8 cellular contexts compared by ENCODE assay signal in the genomic region with DNA sequence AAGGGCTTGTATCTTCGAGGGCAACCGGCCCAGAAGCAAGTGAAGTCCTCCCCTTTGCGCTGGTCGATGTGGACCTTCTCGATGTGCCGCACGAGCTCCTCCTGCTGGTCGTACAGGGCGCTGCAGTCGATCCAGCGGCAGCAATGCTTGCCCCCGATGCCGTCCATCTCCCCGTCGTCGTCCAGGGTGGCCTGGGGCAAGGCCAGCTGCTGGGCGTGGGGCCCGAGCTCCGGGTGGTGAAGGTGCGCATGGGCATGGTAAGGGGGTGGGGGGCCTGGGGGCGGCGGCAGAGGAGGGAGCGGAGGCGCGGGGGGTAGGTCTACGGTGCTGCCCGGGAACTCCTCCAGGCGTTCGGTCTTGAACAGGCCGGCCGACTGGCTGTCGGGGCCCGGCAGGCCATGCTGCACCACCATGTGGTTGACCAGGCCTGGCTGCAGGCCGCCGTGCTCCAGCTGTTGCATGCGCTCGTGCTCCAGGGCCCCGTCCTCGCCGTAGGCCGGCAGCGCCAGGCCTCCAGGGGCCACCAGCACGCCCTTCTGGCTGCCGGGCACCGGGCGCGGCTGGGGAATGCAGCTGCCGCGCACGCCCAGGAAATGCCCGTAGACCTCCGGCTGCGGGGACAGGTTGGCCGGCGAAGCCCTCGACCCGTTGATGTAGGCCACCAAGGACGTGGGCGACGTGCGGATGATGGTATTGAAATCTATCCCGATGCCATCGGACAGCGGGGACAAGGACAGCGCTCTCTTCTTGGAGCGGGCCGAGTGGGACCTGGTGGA.
A peak's percentile ranks its signal among the peaks of the same experiment; 100 is the strongest.
DNase-seq lines count a peak whose midpoint lies in the region; ATAC-seq and TF ChIP-seq lines count a peak whose summit lies in the region.

No MANE protein-coding gene starts in this region.

- H3K4me2 ChIP-seq in DOHH2 (ENCODE audit: low read length) (no peak overlapping the region), KMS-11 (no peak overlapping the region)

- peak; percentile 34 for DNase-seq in activated T-cell treated with anti-CD3 and anti-CD28 coated beads for 24 hours (ENCODE audit: low read depth)
- DNase-seq in right atrium auricular region (ENCODE audit: low spot score) = no peak
- DNase-seq in stimulated activated CD8-positive, alpha-beta memory T cell treated with anti-CD3 and anti-CD28 coated beads, Interleukin-4, amount 100 ng/mL, for 48 hours = peak; percentile 77
- DNase-seq in AG08396 (ENCODE audit: low spot score) = no peak
- DNase-seq in NCI-H2029 (lab: John Stamatoyannopoulos, UW) = no peak

- no peak overlapping the region for H2AFZ ChIP-seq in KMS-11 (ENCODE audit: low read depth)

- no peaks in the 10 kb centered on the region for H4K20me1 ChIP-seq in DOHH2 (ENCODE audit: control insufficient read depth, insufficient read depth, low read depth, low read length)
- no peaks in the 10 kb centered on the region for H4K20me1 ChIP-seq in KMS-11 (ENCODE audit: insufficient read depth)

- H3K4me3 ChIP-seq in DOHH2 (ENCODE audit: low read length) = no peak overlapping the region
- no peak overlapping the region for H3K4me3 ChIP-seq in KMS-11 (IDR thresholded peaks at IDR 0.05; ENCODE audit: insufficient read depth, low read depth, low read length)
- no peak overlapping the region for H3K4me3 ChIP-seq in right atrium auricular region

- H3F3A ChIP-seq in DOHH2 (ENCODE audit: control insufficient read depth, insufficient read depth) = no peaks in the 10 kb centered on the region

- H3K9me2 ChIP-seq in DOHH2 (replicated peaks; ENCODE audit: control insufficient read depth, low read length) = no peaks in the 10 kb centered on the region

- H3K4me1 ChIP-seq in DOHH2 (ENCODE audit: control insufficient read depth, low read length) (no peaks in the 10 kb centered on the region), KMS-11 (ENCODE audit: low read depth, poor library complexity, severe bottlenecking) (no peaks in the 10 kb centered on the region), right atrium auricular region (peaks cover 0 to 24% of the 10 kb centered on the region in 2 donors)

- no peaks in the 10 kb centered on the region for H3K36me3 ChIP-seq in DOHH2 (ENCODE audit: control insufficient read depth, low read length)
- no peaks in the 10 kb centered on the region for H3K36me3 ChIP-seq in KMS-11 (ENCODE audit: insufficient read depth)
- H3K36me3 ChIP-seq in right atrium auricular region = no peaks in the 10 kb centered on the region

- H3K9ac ChIP-seq in KMS-11 = no peak overlapping the region

- ATAC-seq in HG03469 (IDR thresholded peaks at IDR 0.05; ENCODE audit: unreplicated experiment) = no peak

- H3K27ac ChIP-seq in DOHH2 (ENCODE audit: low read depth, low read length) = no peak overlapping the region
- no peak overlapping the region for H3K27ac ChIP-seq in KMS-11
- H3K27ac ChIP-seq in right atrium auricular region = peak overlapping the region; percentile 32 to 38

- peak; percentile 86 for TF ChIP-seq CTCF in DOHH2 (IDR thresholded peaks at IDR 0.05; ENCODE audit: low read depth, low read length, poor library complexity, severe bottlenecking)
- 0 out of 2 replicates have a peak, but pooled peaks have one; percentile 26 for TF ChIP-seq CTCF in KMS-11 (conservative IDR thresholded peaks at IDR 0.05; ENCODE audit: low read depth, low read length)
- TF ChIP-seq CTCF in right atrium auricular region (IDR thresholded peaks at IDR 0.05) = peak in 1 of 2 donors; percentile 49

- no peaks in the 10 kb centered on the region for H3K9me3 ChIP-seq in DOHH2 (ENCODE audit: control insufficient read depth, insufficient read depth, low read length)
- no peaks in the 10 kb centered on the region for H3K9me3 ChIP-seq in right atrium auricular region

- H3K27me3 ChIP-seq in DOHH2 (ENCODE audit: control insufficient read depth, low read length) (peaks cover 6% of the 10 kb centered on the region; the same call in 1 of the 2 replicates), KMS-11 (ENCODE audit: insufficient read depth, low read depth) (no peaks in the 10 kb centered on the region), right atrium auricular region (no peaks in the 10 kb centered on the region)

- no peaks in the 10 kb centered on the region for H3K79me2 ChIP-seq in DOHH2 (ENCODE audit: control insufficient read depth, low read length)
- no peaks in the 10 kb centered on the region for H3K79me2 ChIP-seq in KMS-11 (ENCODE audit: insufficient read depth, low read depth)

Comparison
In these comparisons a context has a peak if more than half of its experiments do, and no peak if none do; other contexts are left out.
1. H3K27ac ChIP-seq: peak in right atrium auricular region (2 of 2); none in DOHH2 (single experiment) and KMS-11 (single experiment).
2. DNase-seq: peak in activated T-cell treated with anti-CD3 and anti-CD28 coated beads for 24 hours (single experiment) and stimulated activated CD8-positive, alpha-beta memory T cell treated with anti-CD3 and anti-CD28 coated beads, Interleukin-4, amount 100 ng/mL, for 48 hours (single experiment); none in right atrium auricular region (single experiment), AG08396 (single experiment) and NCI-H2029 (single experiment).